Comparison of ENCODE assay signal across 30 cellular contexts in the genomic region with DNA sequence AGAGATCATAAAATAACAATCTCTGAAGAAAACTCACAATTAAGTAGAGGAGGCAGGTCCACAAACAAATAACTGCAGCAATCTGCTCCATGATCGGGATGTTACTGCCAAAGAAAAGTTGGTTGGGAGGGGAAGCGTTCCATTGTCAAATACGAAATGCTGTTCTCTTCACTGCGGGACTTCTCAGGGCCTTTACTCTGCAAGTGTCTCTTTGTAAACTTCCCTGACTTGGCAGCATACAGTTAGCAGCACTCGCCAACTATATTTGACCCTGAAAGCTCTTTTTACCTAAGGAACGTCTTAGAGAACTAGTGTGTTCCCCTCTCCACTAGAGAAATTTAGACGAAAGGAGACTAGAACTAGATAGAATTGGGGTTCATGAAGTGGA.
"Had no signal": no experiment of that assay in that cellular context is flagged by ENCODE, and none has a peak within 500 bp of the region (broad histone marks: within the 10 kb centered on the region; RNA-seq: fewer than 3 reads in every experiment).

No MANE protein-coding gene starts in this region.

- H3K4me1 ChIP-seq: esophagus muscularis mucosa, gastrocnemius medialis, heart left ventricle had no signal

- H3K27ac ChIP-seq: brain microvascular endothelial cell, esophagus muscularis mucosa, foreskin keratinocyte, gastrocnemius medialis, heart left ventricle had no signal

- H3K9me3 Mint-ChIP-seq: activated CD4-positive, alpha-beta memory T cell treated with anti-CD3 and anti-CD28 coated beads, Interleukin-2, amount 10 ng/mL, durations not matched to agents 7 days and 5 days; activated CD4-positive, alpha-beta T cell treated with anti-CD3 and anti-CD28 coated beads, Interleukin-2, amount 10 ng/mL, durations not matched to agents 7 days and 5 days had no signal

- DNase-seq: activated CD4-positive, alpha-beta memory T cell treated with anti-CD3 and anti-CD28 coated beads, Interleukin-2, amount 10 ng/mL, durations not matched to agents 7 days and 5 days; activated CD4-positive, alpha-beta T cell treated with anti-CD3 and anti-CD28 coated beads for 1 hour; activated CD4-positive, alpha-beta T cell treated with anti-CD3 and anti-CD28 coated beads for 4 hours; activated CD4-positive, alpha-beta T cell treated with anti-CD3 and anti-CD28 coated beads, Interleukin-2, amount 10 ng/mL, durations not matched to agents 7 days and 5 days; activated CD4-positive, alpha-beta T cell treated with anti-CD3 and anti-CD28 coated beads, Interleukin-2, amount 50 U/mL, for 4 hours; activated effector memory CD4-positive, alpha-beta T cell treated with Interleukin-2 at 50 U/mL for 16 hours; activated gamma-delta T cell treated with Interleukin-2 at 50 U/mL for 16 hours; activated naive CD4-positive, alpha-beta T cell treated with anti-CD3 and anti-CD28 coated beads, Interleukin-2, amount 50 U/mL, for 16 hours; activated naive CD4-positive, alpha-beta T cell treated with Interleukin-2 at 50 U/mL for 16 hours; activated T-cell treated with anti-CD3 and anti-CD28 coated beads, Interleukin-2, amount 50 U/mL, for 4 hours; amniotic stem cell; anterior cingulate cortex; brain microvascular endothelial cell; caudate nucleus; cortex of kidney; dermis blood vessel endothelial cell; effector CD4-positive, alpha-beta T cell; effector memory CD8-positive, alpha-beta T cell; erythroblast; gastrocnemius medialis; glutamatergic neuron; heart left ventricle; T-helper 2 cell had no signal

- H3K36me3 Mint-ChIP-seq: activated naive CD8-positive, alpha-beta T cell had no signal

- H3K4me3 ChIP-seq: esophagus muscularis mucosa, gastrocnemius medialis, heart left ventricle had no signal

- H3K4me1 Mint-ChIP-seq: activated CD4-positive, alpha-beta memory T cell treated with anti-CD3 and anti-CD28 coated beads, Interleukin-2, amount 10 ng/mL, durations not matched to agents 7 days and 5 days; activated CD4-positive, alpha-beta T cell treated with anti-CD3 and anti-CD28 coated beads, Interleukin-2, amount 10 ng/mL, durations not matched to agents 7 days and 5 days; activated T-helper 17 cell treated with anti-CD3 and anti-CD28 coated beads, Interleukin-2, amount 50 U/mL, for 72 hours had no signal

- H3K27ac Mint-ChIP-seq: activated CD4-positive, alpha-beta memory T cell treated with anti-CD3 and anti-CD28 coated beads, Interleukin-2, amount 10 ng/mL, durations not matched to agents 7 days and 5 days; activated CD4-positive, alpha-beta T cell treated with anti-CD3 and anti-CD28 coated beads, Interleukin-2, amount 10 ng/mL, durations not matched to agents 7 days and 5 days; activated naive CD8-positive, alpha-beta T cell; activated T-helper 17 cell treated with anti-CD3 and anti-CD28 coated beads, Interleukin-2, amount 50 U/mL, for 72 hours; effector memory CD8-positive, alpha-beta T cell; WTC11 had no signal

- H3K27me3 ChIP-seq: brain microvascular endothelial cell, foreskin keratinocyte, gastrocnemius medialis had no signal

- H3K27me3 Mint-ChIP-seq: activated CD4-positive, alpha-beta memory T cell treated with anti-CD3 and anti-CD28 coated beads, Interleukin-2, amount 10 ng/mL, durations not matched to agents 7 days and 5 days; activated CD4-positive, alpha-beta T cell treated with anti-CD3 and anti-CD28 coated beads, Interleukin-2, amount 10 ng/mL, durations not matched to agents 7 days and 5 days; activated T-helper 17 cell treated with anti-CD3 and anti-CD28 coated beads, Interleukin-2, amount 50 U/mL, for 72 hours; effector memory CD8-positive, alpha-beta T cell had no signal

- ATAC-seq: activated T-cell treated with anti-CD3 and anti-CD28 coated beads, Interleukin-2, amount 50 U/mL, for 4 hours; activated T-helper 17 cell treated with anti-CD3 and anti-CD28 coated beads, Interleukin-2, amount 50 U/mL, for 72 hours; effector memory CD8-positive, alpha-beta T cell; gastrocnemius medialis; heart left ventricle; WTC11 had no signal

- H3K36me3 ChIP-seq: brain microvascular endothelial cell, esophagus muscularis mucosa, gastrocnemius medialis, heart left ventricle had no signal

- FAIRE-seq: astrocyte, colon had no signal

- H3K4me3 Mint-ChIP-seq: activated CD4-positive, alpha-beta memory T cell treated with anti-CD3 and anti-CD28 coated beads, Interleukin-2, amount 10 ng/mL, durations not matched to agents 7 days and 5 days; activated CD4-positive, alpha-beta T cell treated with anti-CD3 and anti-CD28 coated beads, Interleukin-2, amount 10 ng/mL, durations not matched to agents 7 days and 5 days; activated naive CD8-positive, alpha-beta T cell; activated T-cell treated with anti-CD3 and anti-CD28 coated beads, Interleukin-2, amount 50 U/mL, for 4 hours; activated T-helper 17 cell treated with anti-CD3 and anti-CD28 coated beads, Interleukin-2, amount 50 U/mL, for 72 hours; effector memory CD8-positive, alpha-beta T cell; WTC11 had no signal

- H3K9me3 ChIP-seq: gastrocnemius medialis had no signal
